ENCODE assay signal across 9 cellular contexts in the genomic region with DNA sequence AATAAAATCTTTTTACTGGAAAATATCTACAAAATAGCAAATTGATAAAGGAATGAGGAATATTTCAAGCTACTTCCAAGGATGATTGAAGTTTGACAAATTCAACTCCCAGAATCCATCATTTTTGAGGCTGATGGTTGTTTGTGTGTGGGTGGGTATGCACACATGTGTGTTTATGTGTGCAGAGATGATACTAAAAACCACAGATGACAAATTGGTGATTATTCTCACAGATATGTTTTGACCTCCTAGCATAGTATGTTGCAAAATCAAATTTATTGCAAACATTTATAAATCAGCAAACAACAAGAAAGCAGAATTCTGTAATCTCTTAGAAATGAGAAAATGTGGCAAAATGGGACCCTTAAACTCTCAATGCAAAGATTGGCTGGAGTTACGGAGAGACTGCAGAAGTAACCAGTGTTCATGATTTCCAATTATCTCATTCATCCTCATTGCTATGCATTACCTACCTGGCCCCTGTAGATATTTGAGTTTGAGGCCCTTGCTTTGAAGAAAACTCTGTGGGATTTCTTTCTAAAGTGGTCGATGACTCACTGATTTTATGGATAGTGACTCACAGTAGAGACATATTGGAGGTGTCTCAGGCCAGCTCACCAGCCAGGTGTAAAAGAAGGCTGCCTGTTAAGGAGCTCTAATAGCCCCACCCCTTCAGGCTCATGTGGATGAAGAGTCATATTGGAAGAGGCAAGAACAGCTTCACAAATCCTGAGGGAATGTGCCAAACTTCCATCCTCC. TPM values are rescaled to one million over a fixed set of nuclear protein-coding genes. Genes with fewer than 3 reads are reported as not detected.
A peak's percentile ranks its signal among the peaks of the same experiment; 100 is the strongest.
DNase-seq lines count a peak whose midpoint lies in the region; ATAC-seq, FAIRE-seq and TF ChIP-seq lines count a peak whose summit lies in the region.
"Had no signal": no experiment of that assay in that cellular context is flagged by ENCODE, and none has a peak within 500 bp of the region (broad histone marks: within the 10 kb centered on the region; RNA-seq: fewer than 3 reads in every experiment).

No MANE protein-coding gene starts in this region.

- H3K27ac ChIP-seq in lower lobe of right lung = peak overlapping the region; percentile 72

- peaks cover 18% of the 10 kb centered on the region for H3K4me1 ChIP-seq in lower lobe of right lung

- H3K27me3 Mint-ChIP-seq in immature natural killer cell (ENCODE audit: low read depth in 3 of 3) = peaks cover 4 to 8% (median 6%) of the 10 kb centered on the region in 3 donors

- no peak for TF ChIP-seq CTCF in lower lobe of right lung (IDR thresholded peaks at IDR 0.05)

- H3K4me3 Mint-ChIP-seq in immature natural killer cell = no peak overlapping the region

- intact Hi-C loops in lower lobe of right lung (cut with DNase I) = no loop called here

- ATAC-seq in lower lobe of right lung = peak; percentile 64 to 77

- no peaks in the 10 kb centered on the region for H3K9me3 Mint-ChIP-seq in immature natural killer cell

- no peaks in the 10 kb centered on the region for H3K36me3 ChIP-seq in lower lobe of right lung

- no peak overlapping the region for H3K4me3 ChIP-seq in lower lobe of right lung

- H3K27me3 ChIP-seq in lower lobe of right lung (ENCODE audit: low read depth) = no peaks in the 10 kb centered on the region

- no peaks in the 10 kb centered on the region for H3K36me3 Mint-ChIP-seq in immature natural killer cell

- no peaks in the 10 kb centered on the region for H3K9me3 ChIP-seq in lower lobe of right lung

- H3K27ac Mint-ChIP-seq in immature natural killer cell = no peak overlapping the region

- peak; percentile 47 for DNase-seq in activated naive CD4-positive, alpha-beta T cell treated with Interleukin-2 at 50 U/mL for 16 hours
- DNase-seq in activated naive CD4-positive, alpha-beta T cell (lab: John Stamatoyannopoulos, UW) = no peak
- peak; percentile 7 to 14 for DNase-seq in activated T-helper 1 cell treated with anti-CD3 and anti-CD28 coated beads, Interleukin-2, amount 50 U/mL, for 16 hours (ENCODE audit: low read depth in 1 of 2, low spot score in 1 of 2)
- DNase-seq in lower lobe of right lung = no peak
- no peak for DNase-seq in NCI-H446 treated with DMSO at 0.1 percent for 48 hours (lab: John Stamatoyannopoulos, UW)
- no peak for DNase-seq in immature natural killer cell
- DNase-seq in GM19239 (ENCODE audit: insufficient read length, low spot score) = no peak
- no peak for DNase-seq in COR-L47 (lab: John Stamatoyannopoulos, UW)
- DNase-seq: Right ventricle myocardium superior had no signal

- no peak for FAIRE-seq in GM19239 (lab: Jason Lieb, UNC)

- peaks cover 0 to 2% of the 10 kb centered on the region in 2 donors for H3K4me1 Mint-ChIP-seq in immature natural killer cell

RNA-seq across cellular contexts. Expression of gene TMC1, which starts 44.6 kb away (rescaled TPM):
- not detected for total RNA-seq in lower lobe of right lung
- polyA plus RNA-seq in immature natural killer cell = not detected
- total RNA-seq: Right ventricle myocardium superior had no signal

Comparison
In these comparisons a context has a peak if more than half of its experiments do, and no peak if none do; other contexts are left out.
1. DNase-seq: peak in activated naive CD4-positive, alpha-beta T cell treated with Interleukin-2 at 50 U/mL for 16 hours (single experiment) and activated T-helper 1 cell treated with anti-CD3 and anti-CD28 coated beads, Interleukin-2, amount 50 U/mL, for 16 hours (2 of 2); none in activated naive CD4-positive, alpha-beta T cell (0 of 4), lower lobe of right lung (single experiment), NCI-H446 treated with DMSO at 0.1 percent for 48 hours (single experiment), immature natural killer cell (0 of 3), GM19239 (single experiment) and COR-L47 (single experiment).